In genomic region chr6:26087284-26088115, GRCh38 we compare ENCODE assay signal across 1 cellular context.
TF ChIP-seq lines count a peak whose summit lies in the region.

HFE (plus strand) TSS chr6:26087429; CDS start chr6:26087441, 12 bp downstream.

TF ChIP-seq in K562, 482 proteins besides CTCF, POLR2A, EP300 and RAD21 (continued from another document and continues in another):
- TF ChIP-seq ZBTB40 (IDR thresholded peaks at IDR 0.05), result peak; percentile 28; the same call in 1 of the 2 replicates
- no peak for TF ChIP-seq ZBTB40 (CRISPR knock-in tag; IDR thresholded peaks at IDR 0.05)
- no peak for TF ChIP-seq PHB2 (IDR thresholded peaks at IDR 0.05; ENCODE audit: low read depth)
- no peak for TF ChIP-seq ASH1L (IDR thresholded peaks at IDR 0.05; ENCODE audit: borderline replicate concordance, low read depth, partially characterized antibody)
- TF ChIP-seq ZNF274 (IDR thresholded peaks at IDR 0.05; ENCODE audit: borderline replicate concordance, low read depth, low read length), result no peak
- no peak for TF ChIP-seq ZNF830 (CRISPR knock-in tag; IDR thresholded peaks at IDR 0.05)
- TF ChIP-seq PPARD (CRISPR knock-in tag; IDR thresholded peaks at IDR 0.05), result no peak
- TF ChIP-seq ELK3 (CRISPR knock-in tag; IDR thresholded peaks at IDR 0.05), result no peak
- TF ChIP-seq TEAD1 (CRISPR knock-in tag; IDR thresholded peaks at IDR 0.05), result no peak
- no peak for TF ChIP-seq ETV6 (IDR thresholded peaks at IDR 0.05; ENCODE audit: borderline replicate concordance in 1 of 2, low read depth in 2 of 2, low read length in 1 of 2)
- no peak for TF ChIP-seq ETV6 (CRISPR knock-in tag; IDR thresholded peaks at IDR 0.05; ENCODE audit: borderline replicate concordance)
- TF ChIP-seq HDAC6 (IDR thresholded peaks at IDR 0.05; ENCODE audit: low read depth, low read length), result no peak
- TF ChIP-seq MTA3 (IDR thresholded peaks at IDR 0.05; ENCODE audit: borderline replicate concordance), result peak; percentile 80; the same call in 1 of the 2 replicates
- no peak for TF ChIP-seq ZNF57 (CRISPR knock-in tag; IDR thresholded peaks at IDR 0.05)
- no peak for TF ChIP-seq HOXB6 (CRISPR knock-in tag; IDR thresholded peaks at IDR 0.05; ENCODE audit: borderline replicate concordance)
- no peak for TF ChIP-seq ARID3A (IDR thresholded peaks at IDR 0.05; ENCODE audit: borderline replicate concordance, low read depth, low read length)
- TF ChIP-seq ZNF583 (CRISPR knock-in tag; IDR thresholded peaks at IDR 0.05), result no peak
- no peak for TF ChIP-seq ZNF24 (IDR thresholded peaks at IDR 0.05)
- no peak for TF ChIP-seq TCF7L2 (IDR thresholded peaks at IDR 0.05; ENCODE audit: low read depth, low read length)
- TF ChIP-seq THRAP3 (IDR thresholded peaks at IDR 0.05; ENCODE audit: borderline replicate concordance), result no peak
- no peak for TF ChIP-seq USF1 (CRISPR knock-in tag; IDR thresholded peaks at IDR 0.05)
- TF ChIP-seq PHF20 (IDR thresholded peaks at IDR 0.05; ENCODE audit: partially characterized antibody), result peak; percentile 56
- TF ChIP-seq CLOCK (CRISPR knock-in tag; IDR thresholded peaks at IDR 0.05; ENCODE audit: borderline replicate concordance), result no peak
- no peak; the same call in 1 of the 2 replicates for TF ChIP-seq LARP7 (IDR thresholded peaks at IDR 0.05)
- TF ChIP-seq ELF1 (tag; IDR thresholded peaks at IDR 0.05), result peak; percentile 73
- peak; percentile 37; the same call in 1 of the 2 replicates for TF ChIP-seq NFRKB (IDR thresholded peaks at IDR 0.05; ENCODE audit: low read depth)
- no peak for TF ChIP-seq KLF16 (IDR thresholded peaks at IDR 0.05)
- no peak for TF ChIP-seq HNRNPUL1 (IDR thresholded peaks at IDR 0.05; ENCODE audit: low read length)
- TF ChIP-seq BRCA1 (IDR thresholded peaks at IDR 0.05), result no peak
- no peak for TF ChIP-seq BRCA1 (CRISPR knock-in tag; IDR thresholded peaks at IDR 0.05)
- no peak for TF ChIP-seq HDGF (IDR thresholded peaks at IDR 0.05)
- TF ChIP-seq USF2 (CRISPR knock-in tag; IDR thresholded peaks at IDR 0.05), result no peak
- no peak for TF ChIP-seq XRCC4 (IDR thresholded peaks at IDR 0.05; ENCODE audit: extremely low read depth, insufficient read depth, insufficient read length)
- no peak for TF ChIP-seq ZFP1 (CRISPR knock-in tag; IDR thresholded peaks at IDR 0.05)
- TF ChIP-seq SAP30 (IDR thresholded peaks at IDR 0.05; ENCODE audit: borderline replicate concordance, insufficient read depth, low read depth, low read length, poor library complexity, severe bottlenecking), result peak; percentile 20
- TF ChIP-seq NEUROD1 (IDR thresholded peaks at IDR 0.05; ENCODE audit: borderline replicate concordance, low read depth, low read length, partially characterized antibody), result no peak
- no peak; the same call in 1 of the 2 replicates for TF ChIP-seq L3MBTL2 (IDR thresholded peaks at IDR 0.05)
- TF ChIP-seq MTA1 (IDR thresholded peaks at IDR 0.05; ENCODE audit: borderline replicate concordance), result no peak; the same call in 1 of the 2 replicates
- TF ChIP-seq ZBTB17 (CRISPR knock-in tag; IDR thresholded peaks at IDR 0.05), result no peak
- TF ChIP-seq CCAR2 (IDR thresholded peaks at IDR 0.05; ENCODE audit: low read depth, low read length), result no peak
- no peak for TF ChIP-seq SRF (CRISPR knock-in tag; IDR thresholded peaks at IDR 0.05)
- TF ChIP-seq JUN (IDR thresholded peaks at IDR 0.05; ENCODE audit: borderline replicate concordance, low read depth, low read length), result no peak
- no peak for TF ChIP-seq JUN (CRISPR knock-in tag; IDR thresholded peaks at IDR 0.05; ENCODE audit: borderline replicate concordance)
- TF ChIP-seq MBD2 (IDR thresholded peaks at IDR 0.05; ENCODE audit: borderline replicate concordance, low read depth), result no peak; the same call in 1 of the 2 replicates
- TF ChIP-seq CTCFL (IDR thresholded peaks at IDR 0.05; ENCODE audit: borderline replicate concordance, insufficient read depth, low read depth, low read length, poor library complexity, severe bottlenecking), result peak; percentile 99
- TF ChIP-seq RBM34 (IDR thresholded peaks at IDR 0.05; ENCODE audit: borderline replicate concordance, insufficient read depth, low read length), result no peak
- no peak for TF ChIP-seq ZNF655 (CRISPR knock-in tag; IDR thresholded peaks at IDR 0.05)
- TF ChIP-seq TAF15 (IDR thresholded peaks at IDR 0.05; ENCODE audit: low read depth, low read length), result no peak
- peak; percentile 58; the same call in 1 of the 2 replicates for TF ChIP-seq ETV5 (CRISPR knock-in tag; IDR thresholded peaks at IDR 0.05; ENCODE audit: low read depth)
